Comparison of ENCODE assay signal across 8 cellular contexts in the genomic region with DNA sequence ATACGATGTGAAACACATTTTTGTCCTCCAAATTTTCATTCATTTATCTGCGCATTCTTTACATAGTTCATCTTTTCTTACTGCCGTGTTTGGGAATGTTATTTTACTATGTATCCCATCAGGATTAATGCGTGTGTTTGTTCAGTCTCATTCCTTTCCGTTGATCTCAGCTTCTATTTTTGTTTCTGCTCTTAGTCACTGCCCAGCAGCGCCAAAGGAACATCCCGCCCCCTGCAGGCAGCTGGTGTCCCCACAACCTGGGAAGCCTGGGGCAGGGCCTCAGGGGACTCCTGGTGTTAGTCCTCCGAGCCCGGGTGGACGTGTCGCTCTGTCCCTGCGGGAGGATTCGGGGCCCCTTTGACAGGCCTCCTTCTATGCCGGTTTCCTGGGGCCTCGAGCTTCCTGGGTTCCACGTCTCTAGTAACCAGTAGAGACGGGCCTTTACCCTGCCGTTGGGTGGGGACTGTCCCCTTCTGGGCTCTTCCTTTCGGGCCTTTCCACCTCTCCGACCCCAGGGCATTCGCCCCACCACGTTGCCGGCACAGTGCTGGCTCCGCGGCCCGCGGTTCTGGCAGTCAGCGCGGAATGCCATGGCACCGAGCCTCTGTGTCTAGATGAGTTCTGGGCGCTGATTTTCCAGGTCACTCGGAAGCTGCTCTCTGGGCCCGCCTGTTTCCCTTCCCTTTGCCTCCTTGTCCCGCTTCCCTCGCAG. TPM values are rescaled to one million over a fixed set of nuclear protein-coding genes. Genes with fewer than 3 reads are reported as not detected.
A peak's percentile ranks its signal among the peaks of the same experiment; 100 is the strongest.
DNase-seq lines count a peak whose midpoint lies in the region; ATAC-seq, FAIRE-seq and TF ChIP-seq lines count a peak whose summit lies in the region.

No MANE protein-coding gene starts in this region.

- peak; percentile 85 for TF ChIP-seq CTCF in fibroblast of mammary gland (conservative IDR thresholded peaks at IDR 0.05; ENCODE audit: control insufficient read depth, insufficient read depth, low read depth, low read length)

- ATAC-seq in GM21717 (IDR thresholded peaks at IDR 0.05; ENCODE audit: unreplicated experiment) = peak; percentile 46
- peak; percentile 73 for ATAC-seq in activated T-helper 17 cell treated with anti-CD3 and anti-CD28 coated beads, Interleukin-2, amount 50 U/mL, for 72 hours (replicated peaks)
- ATAC-seq in naive thymus-derived CD8-positive, alpha-beta T cell = peak; percentile 55 to 58

- POLR2A ChIA-PET in naive thymus-derived CD8-positive, alpha-beta T cell (lab: Charles Lee) = interaction anchor here (0.6 to 2.1 kb wide), 9 partner anchors 10 to 689 kb away, joined by 3 to 10 read pairs (median 4); a partner anchor contains a TSS

- H3K9me3 ChIP-seq in KOPT-K1 (ENCODE audit: insufficient read depth, low read length, poor library complexity, severe bottlenecking) = no peaks in the 10 kb centered on the region

- DNase-seq in DMS79 (lab: John Stamatoyannopoulos, UW) (peak; percentile 67), RCC 7860 (ENCODE audit: low spot score) (peak; percentile 96), fibroblast of mammary gland (ENCODE audit: low read depth) (peak; percentile 96)
- DNase-seq in naive thymus-derived CD8-positive, alpha-beta T cell = peak; percentile 65 to 89 (median 77)
- peak; percentile 48 to 78 (median 71) for DNase-seq in stimulated activated naive CD4-positive, alpha-beta T cell (lab: John Stamatoyannopoulos, UW)

- H3K4me1 Mint-ChIP-seq in activated T-helper 17 cell treated with anti-CD3 and anti-CD28 coated beads, Interleukin-2, amount 50 U/mL, for 72 hours = peaks cover 14% of the 10 kb centered on the region
- H3K4me1 Mint-ChIP-seq in naive thymus-derived CD8-positive, alpha-beta T cell = peaks cover 14 to 51% (median 20%) of the 10 kb centered on the region in 4 donors

- H3K4me3 Mint-ChIP-seq in activated T-helper 17 cell treated with anti-CD3 and anti-CD28 coated beads, Interleukin-2, amount 50 U/mL, for 72 hours = peak overlapping the region; percentile 97
- peak overlapping the region; percentile 92 to 99 (median 96) for H3K4me3 Mint-ChIP-seq in naive thymus-derived CD8-positive, alpha-beta T cell

- no peaks in the 10 kb centered on the region for H3K27me3 Mint-ChIP-seq in activated T-helper 17 cell treated with anti-CD3 and anti-CD28 coated beads, Interleukin-2, amount 50 U/mL, for 72 hours
- peaks cover 0 to 4% (median 0%) of the 10 kb centered on the region in 5 donors for H3K27me3 Mint-ChIP-seq in naive thymus-derived CD8-positive, alpha-beta T cell

- FAIRE-seq in RCC 7860 (lab: Jason Lieb, UNC) = peak; percentile 74

- no peaks in the 10 kb centered on the region for H3K36me3 ChIP-seq in KOPT-K1 (ENCODE audit: insufficient read depth, low read length)

- peak overlapping the region; percentile 49 for H3K4me3 ChIP-seq in fibroblast of mammary gland (ENCODE audit: control insufficient read depth, low read depth, low read length)

- H3K27ac ChIP-seq in KOPT-K1 (ENCODE audit: low read depth, low read length, poor library complexity, severe bottlenecking) = peak overlapping the region; percentile 61

- H3K27ac Mint-ChIP-seq in activated T-helper 17 cell treated with anti-CD3 and anti-CD28 coated beads, Interleukin-2, amount 50 U/mL, for 72 hours = peak overlapping the region; percentile 93
- peak overlapping the region; percentile 90 to 99 (median 95) for H3K27ac Mint-ChIP-seq in naive thymus-derived CD8-positive, alpha-beta T cell

- H3K9me3 Mint-ChIP-seq in activated T-helper 17 cell treated with anti-CD3 and anti-CD28 coated beads, Interleukin-2, amount 50 U/mL, for 72 hours = no peaks in the 10 kb centered on the region
- no peaks in the 10 kb centered on the region for H3K9me3 Mint-ChIP-seq in naive thymus-derived CD8-positive, alpha-beta T cell

- no peaks in the 10 kb centered on the region for H3K36me3 Mint-ChIP-seq in activated T-helper 17 cell treated with anti-CD3 and anti-CD28 coated beads, Interleukin-2, amount 50 U/mL, for 72 hours (ENCODE audit: low read depth)
- H3K36me3 Mint-ChIP-seq in naive thymus-derived CD8-positive, alpha-beta T cell = no peaks in the 10 kb centered on the region

RNA-seq across cellular contexts. Expression of a gene that starts 39.8 kb away (rescaled TPM):
- total RNA-seq in activated T-helper 17 cell treated with anti-CD3 and anti-CD28 coated beads, Interleukin-2, amount 50 U/mL, for 72 hours = 10 to 100 TPM; 46.9 to 51.2 TPM
- total RNA-seq in naive thymus-derived CD8-positive, alpha-beta T cell = under 1 TPM; 0.55 to 0.99 TPM
- 1 to 10 TPM in 1 of 3 donors, under 1 TPM in 1, not detected in 1; 0.33 to 5.1 TPM for polyA plus RNA-seq in naive thymus-derived CD8-positive, alpha-beta T cell

RNA-seq across cellular contexts. Expression of a gene that starts 50.6 kb away (rescaled TPM):
- 1 to 10 TPM; 5.4 to 8.2 TPM for total RNA-seq in activated T-helper 17 cell treated with anti-CD3 and anti-CD28 coated beads, Interleukin-2, amount 50 U/mL, for 72 hours
- total RNA-seq in naive thymus-derived CD8-positive, alpha-beta T cell = 10 to 100 TPM; 13.1 to 13.7 TPM
- 1 to 10 TPM; 2.7 to 4.9 (median 4.5) TPM for polyA plus RNA-seq in naive thymus-derived CD8-positive, alpha-beta T cell

Comparison
In these comparisons a context has a peak if more than half of its experiments do, and no peak if none do; other contexts are left out.
1. Peak in every context shown above with its lines: DNase-seq, ATAC-seq, H3K4me3 ChIP-seq and H3K27ac ChIP-seq.
2. RNA of a gene that starts 39.8 kb away (total RNA-seq): 46.9 to 51.2 TPM in activated T-helper 17 cell treated with anti-CD3 and anti-CD28 coated beads, Interleukin-2, amount 50 U/mL, for 72 hours; 0.55 to 0.99 TPM in naive thymus-derived CD8-positive, alpha-beta T cell; every median in the first group is over 10 times any median in the second.